Comparison of ENCODE assay signal across 13 cellular contexts in genomic region chr17:9370464-9370863, GRCh38.
DNase-seq lines count a peak whose midpoint lies in the region; ATAC-seq, FAIRE-seq and TF ChIP-seq lines count a peak whose summit lies in the region.
"Had no signal": no experiment of that assay in that cellular context is flagged by ENCODE, and none has a peak within 500 bp of the region (broad histone marks: within the 10 kb centered on the region; RNA-seq: fewer than 3 reads in every experiment).

No MANE protein-coding gene starts in this region.

- H3K9me3 ChIP-seq in GM23248 (ENCODE audit: low read depth), result no peaks in the 10 kb centered on the region
- no peaks in the 10 kb centered on the region for H3K9me3 ChIP-seq in astrocyte (ENCODE audit: insufficient read depth, low read depth, low read length)
- H3K9me3 ChIP-seq in mesenchymal stem cell (ENCODE audit: control insufficient read depth, low read length), result no peaks in the 10 kb centered on the region
- H3K9me3 ChIP-seq: colonic mucosa had no signal

- no peak overlapping the region for H3K18ac ChIP-seq in mesenchymal stem cell (ENCODE audit: low read depth in 1 of 2, low read length in 2 of 2)

- H2BK5ac ChIP-seq in mesenchymal stem cell (ENCODE audit: low read depth, low read length, poor library complexity, severe bottlenecking), result no peak overlapping the region

- no peak overlapping the region for H2BK15ac ChIP-seq in mesenchymal stem cell (ENCODE audit: low read depth, poor library complexity, severe bottlenecking)

- H3K79me2 ChIP-seq in GM23248 (ENCODE audit: insufficient read depth), result no peaks in the 10 kb centered on the region
- H3K79me2 ChIP-seq in astrocyte (ENCODE audit: insufficient read depth, low read length), result no peaks in the 10 kb centered on the region

- H3K27me3 Mint-ChIP-seq in astrocyte (ENCODE audit: low read depth, unreplicated experiment), result no peaks in the 10 kb centered on the region
- H3K27me3 Mint-ChIP-seq in activated naive CD8-positive, alpha-beta T cell treated with anti-CD3 and anti-CD28 coated beads, Interleukin-2, amount 50 U/mL, for 24 hours, result no peaks in the 10 kb centered on the region

- H3K36me3 Mint-ChIP-seq in astrocyte (ENCODE audit: low read depth, unreplicated experiment), result peaks cover under 1% of the 10 kb centered on the region
- peaks cover 5% of the 10 kb centered on the region for H3K36me3 Mint-ChIP-seq in activated naive CD8-positive, alpha-beta T cell treated with anti-CD3 and anti-CD28 coated beads, Interleukin-2, amount 50 U/mL, for 24 hours (ENCODE audit: low read depth)

- H3K4me3 ChIP-seq in GM23248 (peak overlapping the region; percentile 42), astrocyte (ENCODE audit: insufficient read depth, low read depth, low read length) (peak overlapping the region; percentile 11), mesenchymal stem cell (ENCODE audit: insufficient read depth in 1 of 2, low read depth in 1 of 2, low read length in 2 of 2) (no peak overlapping the region)
- H3K4me3 ChIP-seq: colonic mucosa had no signal

- no peaks in the 10 kb centered on the region for H3K9me2 ChIP-seq in GM23248 (ENCODE audit: insufficient read depth)

- WGBS in GM23248 (ENCODE audit: low coverage in 1 of 2, low lambda C conversion rate in 2 of 2, missing lambda C conversion rate in 2 of 2), 2 experiments, result 28 to 53% methylated on average over 6 of the region's 6 CpGs
- 86% methylated on average over 6 of the region's 6 CpGs for WGBS in mesenchymal stem cell

- peak overlapping the region; percentile 1 to 66 for H2BK12ac ChIP-seq in mesenchymal stem cell (ENCODE audit: low read length in 2 of 2)

- no peak for TF ChIP-seq CTCF in astrocyte (IDR thresholded peaks at IDR 0.05; ENCODE audit: insufficient read depth, low read depth, low read length)
- no peak for TF ChIP-seq CTCF in D721Med (IDR thresholded peaks at IDR 0.05; ENCODE audit: insufficient read depth, missing control alignments)

- peaks cover 18% of the 10 kb centered on the region for H3K4me1 ChIP-seq in GM23248 (ENCODE audit: insufficient read depth)
- H3K4me1 ChIP-seq in astrocyte (ENCODE audit: insufficient read depth, low read length), result peaks cover 23% of the 10 kb centered on the region
- H3K4me1 ChIP-seq in mesenchymal stem cell (ENCODE audit: control insufficient read depth, insufficient read depth, low read depth, low read length), result peaks cover 11% of the 10 kb centered on the region
- H3K4me1 ChIP-seq: colonic mucosa had no signal

- peak overlapping the region; percentile 93 for H2AK5ac ChIP-seq in mesenchymal stem cell (ENCODE audit: low read length, severe bottlenecking)

- H3K4me2 ChIP-seq in GM23248 (ENCODE audit: unreplicated experiment), result peak overlapping the region; percentile 67
- H3K4me2 ChIP-seq in astrocyte (ENCODE audit: low read length), result peak overlapping the region; percentile 76
- no peak overlapping the region for H3K4me2 ChIP-seq in mesenchymal stem cell (ENCODE audit: low read length, poor library complexity, severe bottlenecking)

- H2AFZ ChIP-seq in GM23248, result peak overlapping the region; percentile 51
- peak overlapping the region; percentile 12 for H2AFZ ChIP-seq in astrocyte (ENCODE audit: low read depth, low read length)
- no peak overlapping the region for H2AFZ ChIP-seq in mesenchymal stem cell (ENCODE audit: low read depth, low read length)

- DNase-seq in GM23248, result peak; percentile 76
- peak; percentile 74 for DNase-seq in MV-4-11 (lab: John Stamatoyannopoulos, UW)
- DNase-seq in astrocyte (ENCODE audit: low read depth), result peak; percentile 59
- DNase-seq in mesenchymal stem cell, result peak; percentile 58
- no peak for DNase-seq in D721Med (ENCODE audit: insufficient read length, low spot score)
- no peak for DNase-seq in DMS 273 treated with DMSO at 0.1 percent for 48 hours (lab: John Stamatoyannopoulos, UW)
- DNase-seq in activated naive CD8-positive, alpha-beta T cell treated with anti-CD3 and anti-CD28 coated beads, Interleukin-2, amount 50 U/mL, for 24 hours, result no peak
- DNase-seq: colonic mucosa; KG1; NK-92 treated with Interleukin-12 subunit alpha and Interleukin-12 subunit beta, amount 100 ng/mL, for 24 hours had no signal

- ATAC-seq in HG03457 (IDR thresholded peaks at IDR 0.05; ENCODE audit: unreplicated experiment), result no peak
- no peak for ATAC-seq in activated naive CD8-positive, alpha-beta T cell treated with anti-CD3 and anti-CD28 coated beads, Interleukin-2, amount 50 U/mL, for 24 hours

- peak overlapping the region; percentile 99 for H3K27ac Mint-ChIP-seq in astrocyte (ENCODE audit: unreplicated experiment)
- no peak overlapping the region for H3K27ac Mint-ChIP-seq in activated naive CD8-positive, alpha-beta T cell treated with anti-CD3 and anti-CD28 coated beads, Interleukin-2, amount 50 U/mL, for 24 hours
- H3K27ac Mint-ChIP-seq: activated T-helper 1 cell treated with anti-CD3 and anti-CD28 coated beads, Interleukin-12 subunit alpha, Interleukin-12 subunit beta, Interleukin-2, Interleukin-4 antibody, amounts not matched to agents 30 ng/mL and 10 ng/mL and 1 ng/mL, durations not matched to agents 14 hours and 24 hours and 36 hours had no signal

- H3K27me3 ChIP-seq in GM23248 (replicated peaks; ENCODE audit: insufficient read depth), result no peaks in the 10 kb centered on the region
- no peaks in the 10 kb centered on the region for H3K27me3 ChIP-seq in astrocyte (ENCODE audit: insufficient read depth, low read length)
- no peaks in the 10 kb centered on the region for H3K27me3 ChIP-seq in mesenchymal stem cell (ENCODE audit: control insufficient read depth in 1 of 2, insufficient read depth in 1 of 2, low read length in 2 of 2)
- H3K27me3 ChIP-seq: colonic mucosa had no signal

- no peaks in the 10 kb centered on the region for H3K9me3 Mint-ChIP-seq in astrocyte (ENCODE audit: unreplicated experiment)
- H3K9me3 Mint-ChIP-seq in activated naive CD8-positive, alpha-beta T cell treated with anti-CD3 and anti-CD28 coated beads, Interleukin-2, amount 50 U/mL, for 24 hours, result no peaks in the 10 kb centered on the region
- H3K9me3 Mint-ChIP-seq: activated T-helper 1 cell treated with anti-CD3 and anti-CD28 coated beads, Interleukin-12 subunit alpha, Interleukin-12 subunit beta, Interleukin-2, Interleukin-4 antibody, amounts not matched to agents 30 ng/mL and 10 ng/mL and 1 ng/mL, durations not matched to agents 14 hours and 24 hours and 36 hours had no signal

- H2BK120ac ChIP-seq in mesenchymal stem cell (ENCODE audit: low read depth, low read length), result no peak overlapping the region

- H4K20me1 ChIP-seq in GM23248 (ENCODE audit: insufficient read depth) (no peaks in the 10 kb centered on the region), astrocyte (ENCODE audit: insufficient read depth, low read length) (no peaks in the 10 kb centered on the region)

- FAIRE-seq in astrocyte (lab: Jason Lieb, UNC) (peak; percentile 58), D721Med (lab: Jason Lieb, UNC) (no peak)
- FAIRE-seq: TTC549 had no signal

- H4K8ac ChIP-seq in mesenchymal stem cell (ENCODE audit: low read length), result no peak overlapping the region

- H3K36me3 ChIP-seq in GM23248 (ENCODE audit: low read depth) (no peaks in the 10 kb centered on the region), astrocyte (ENCODE audit: insufficient read depth, low read length) (no peaks in the 10 kb centered on the region), mesenchymal stem cell (ENCODE audit: control insufficient read depth in 1 of 2, insufficient read depth in 2 of 2, low read depth in 1 of 2, low read length in 2 of 2) (no peaks in the 10 kb centered on the region)
- H3K36me3 ChIP-seq: colonic mucosa had no signal

- peaks cover 38% of the 10 kb centered on the region for H3K4me1 Mint-ChIP-seq in astrocyte (ENCODE audit: low read depth, unreplicated experiment)
- H3K4me1 Mint-ChIP-seq in activated naive CD8-positive, alpha-beta T cell treated with anti-CD3 and anti-CD28 coated beads, Interleukin-2, amount 50 U/mL, for 24 hours, result peaks cover 14% of the 10 kb centered on the region

- H3K9ac ChIP-seq in GM23248 (peak overlapping the region; percentile 74), astrocyte (ENCODE audit: low read length) (peak overlapping the region; percentile 86), mesenchymal stem cell (ENCODE audit: low read length) (peak overlapping the region; percentile 68)

- H3K4ac ChIP-seq in mesenchymal stem cell (ENCODE audit: low read depth in 1 of 2, low read length in 2 of 2), result no peak overlapping the region

- H3K79me1 ChIP-seq in mesenchymal stem cell (replicated peaks; ENCODE audit: low read length, poor library complexity, severe bottlenecking), result peaks cover 10% of the 10 kb centered on the region

- H3K23ac ChIP-seq in mesenchymal stem cell (ENCODE audit: low read length in 2 of 2), result peak overlapping the region in 1 of 2 experiments; percentile 77

- H4K91ac ChIP-seq in mesenchymal stem cell (ENCODE audit: low read length), result no peak overlapping the region

- H3K4me3 Mint-ChIP-seq in astrocyte (ENCODE audit: unreplicated experiment), result no peak overlapping the region
- H3K4me3 Mint-ChIP-seq in activated naive CD8-positive, alpha-beta T cell treated with anti-CD3 and anti-CD28 coated beads, Interleukin-2, amount 50 U/mL, for 24 hours, result no peak overlapping the region
- H3K4me3 Mint-ChIP-seq: activated T-helper 1 cell treated with anti-CD3 and anti-CD28 coated beads, Interleukin-12 subunit alpha, Interleukin-12 subunit beta, Interleukin-2, Interleukin-4 antibody, amounts not matched to agents 30 ng/mL and 10 ng/mL and 1 ng/mL, durations not matched to agents 14 hours and 24 hours and 36 hours had no signal

- H3K27ac ChIP-seq in GM23248, result peak overlapping the region; percentile 92
- H3K27ac ChIP-seq in astrocyte (ENCODE audit: low read depth, low read length), result peak overlapping the region; percentile 97
- peak overlapping the region; percentile 49 for H3K27ac ChIP-seq in mesenchymal stem cell (ENCODE audit: low read length, poor library complexity, severe bottlenecking)
- H3K27ac ChIP-seq: colonic mucosa had no signal

- peaks cover 24% of the 10 kb centered on the region for H3F3A ChIP-seq in GM23248 (ENCODE audit: insufficient read depth)

- no peak overlapping the region for H3K14ac ChIP-seq in mesenchymal stem cell (ENCODE audit: low read length in 2 of 2)

- in situ Hi-C loops in GM23248 (cut with MboI), result no loop called here

Comparison
In these comparisons a context has a peak if more than half of its experiments do, and no peak if none do; other contexts are left out.
1. DNase-seq: peak in GM23248 (single experiment), MV-4-11 (single experiment), astrocyte (single experiment) and mesenchymal stem cell (single experiment); none in D721Med (single experiment), DMS 273 treated with DMSO at 0.1 percent for 48 hours (single experiment) and activated naive CD8-positive, alpha-beta T cell treated with anti-CD3 and anti-CD28 coated beads, Interleukin-2, amount 50 U/mL, for 24 hours (single experiment).
2. H3K4me3 ChIP-seq: peak in GM23248 (single experiment) and astrocyte (single experiment); none in mesenchymal stem cell (0 of 2).
3. Peak in every context shown above with its lines, with median percentiles within 50 percentile points of each other: H3K27ac ChIP-seq and H3K9ac ChIP-seq.